In genomic region chr7:7477641-7478040, GRCh38 we compare ENCODE assay signal across 2 cellular contexts. TPM values are rescaled to one million over a fixed set of nuclear protein-coding genes. Genes with fewer than 3 reads are reported as not detected.
"Had no signal": no experiment of that assay in that cellular context is flagged by ENCODE, and none has a peak within 500 bp of the region (broad histone marks: within the 10 kb centered on the region; RNA-seq: fewer than 3 reads in every experiment).

No MANE protein-coding gene starts in this region.

RNA-seq across cellular contexts. Expression of gene COL28A1, which starts 58.0 kb away (rescaled TPM):
- total RNA-seq: GM23248, H4 had no signal
- polyA plus RNA-seq: GM23248 had no signal
